ENCODE assay signal across 21 cellular contexts in genomic region chr11:19892876-19893275, GRCh38.
DNase-seq lines count a peak whose midpoint lies in the region; ATAC-seq and TF ChIP-seq lines count a peak whose summit lies in the region.
"Had no signal": no experiment of that assay in that cellular context is flagged by ENCODE, and none has a peak within 500 bp of the region (broad histone marks: within the 10 kb centered on the region; RNA-seq: fewer than 3 reads in every experiment).

No MANE protein-coding gene starts in this region.

- H3K4me1 ChIP-seq in breast epithelium, result peaks cover 0 to 4% of the 10 kb centered on the region in 2 donors
- H3K4me1 ChIP-seq: Caco-2 had no signal

- no peaks in the 10 kb centered on the region for H3K9me3 Mint-ChIP-seq in MCF 10A (ENCODE audit: unreplicated experiment)

- peaks cover 26% of the 10 kb centered on the region for H3K4me1 Mint-ChIP-seq in MCF 10A (ENCODE audit: insufficient read depth, unreplicated experiment)
- H3K4me1 Mint-ChIP-seq: T-cell had no signal

- no peak overlapping the region for H3K27ac ChIP-seq in breast epithelium
- H3K27ac ChIP-seq: 22Rv1, RWPE1, SJSA1 had no signal

- H3K9me3 ChIP-seq in breast epithelium, result no peaks in the 10 kb centered on the region
- H3K9me3 ChIP-seq: Caco-2, SJSA1 had no signal

- no peak for ATAC-seq in HG02759 (IDR thresholded peaks at IDR 0.05; ENCODE audit: unreplicated experiment)
- ATAC-seq: T-cell had no signal

- peak overlapping the region; percentile 17 for H3K27ac Mint-ChIP-seq in MCF 10A (ENCODE audit: low read depth, unreplicated experiment)
- H3K27ac Mint-ChIP-seq: T-cell had no signal

- intact Hi-C loops in MCF 10A (cut with micrococcal nuclease), result no loop called here
- intact Hi-C loops in breast epithelium (cut with DNase I; ENCODE audit: low total_unique reads), result no loop called here

- no peak overlapping the region for H3K4me3 ChIP-seq in breast epithelium
- H3K4me3 ChIP-seq in fibroblast of pulmonary artery (replicated peaks; ENCODE audit: low read depth, low read length), result no peak overlapping the region
- H3K4me3 ChIP-seq: SJSA1 had no signal

- H3K27me3 Mint-ChIP-seq in MCF 10A (ENCODE audit: insufficient read depth, unreplicated experiment), result no peaks in the 10 kb centered on the region

- peaks cover 31% of the 10 kb centered on the region for H3K36me3 Mint-ChIP-seq in MCF 10A (ENCODE audit: insufficient read depth, unreplicated experiment)
- H3K36me3 Mint-ChIP-seq: T-cell had no signal

- DNase-seq in MCF 10A (ENCODE audit: unreplicated experiment) (no peak), breast epithelium (ENCODE audit: low spot score in 2 of 2) (no peak), astrocyte of the hippocampus (ENCODE audit: low read depth, low spot score) (peak; percentile 42), fibroblast of pulmonary artery (ENCODE audit: low read depth) (peak; percentile 79), NCI-H146 (lab: John Stamatoyannopoulos, UW) (no peak), COR-L47 (lab: John Stamatoyannopoulos, UW) (no peak), NCI-H524 (lab: John Stamatoyannopoulos, UW) (no peak)
- DNase-seq: C1 segment of cervical spinal cord; Caco-2; DMS53; Karpas-422; NCI-H1436; NCI-H2081; NCI-H526 treated with DMSO at 0.1 percent for 48 hours; NK-92 treated with Interleukin-12 subunit alpha and Interleukin-12 subunit beta, amount 100 ng/mL, for 24 hours; OCI-M1; T-cell had no signal

- no peak overlapping the region for H3K4me3 Mint-ChIP-seq in MCF 10A (ENCODE audit: unreplicated experiment)
- H3K4me3 Mint-ChIP-seq: T-cell had no signal

- no peaks in the 10 kb centered on the region for H3K36me3 ChIP-seq in breast epithelium

- CTCF ChIA-PET in MCF 10A (lab: Yijun Ruan, JAX), result interaction anchor here (0.6 to 1.2 kb wide), 4 partner anchors 13 to 818 kb away, joined by 3 to 6 read pairs (median 4); no protein-coding TSS in a partner anchor

- POLR2A ChIA-PET in MCF 10A (lab: Yijun Ruan, JAX), result interaction anchor here (0.6 to 1.1 kb wide), 4 partner anchors 11 to 181 kb away, joined by 3 to 4 read pairs (median 3); no protein-coding TSS in a partner anchor

- BruUV-seq in MCF 10A (replicated peaks; lab: Mats Ljungman, UMichigan), result no TSS peak

- TF ChIP-seq POLR2A in breast epithelium (IDR thresholded peaks at IDR 0.05), result no peak

- H3K27me3 ChIP-seq in breast epithelium, result no peaks in the 10 kb centered on the region
- H3K27me3 ChIP-seq: SJSA1 had no signal

- TF ChIP-seq CTCF in MCF 10A (IDR thresholded peaks at IDR 0.05; ENCODE audit: unreplicated experiment) (no peak), breast epithelium (IDR thresholded peaks at IDR 0.05) (no peak), fibroblast of pulmonary artery (IDR thresholded peaks at IDR 0.05; ENCODE audit: low read length, missing control alignments) (no peak)

Comparison
In these comparisons a context has a peak if more than half of its experiments do, and no peak if none do; other contexts are left out.
1. DNase-seq: peak in astrocyte of the hippocampus (single experiment) and fibroblast of pulmonary artery (single experiment); none in MCF 10A (single experiment), breast epithelium (0 of 2), NCI-H146 (single experiment), COR-L47 (single experiment) and NCI-H524 (0 of 2).